ENCODE assay signal across 2 cellular contexts in the genomic region with DNA sequence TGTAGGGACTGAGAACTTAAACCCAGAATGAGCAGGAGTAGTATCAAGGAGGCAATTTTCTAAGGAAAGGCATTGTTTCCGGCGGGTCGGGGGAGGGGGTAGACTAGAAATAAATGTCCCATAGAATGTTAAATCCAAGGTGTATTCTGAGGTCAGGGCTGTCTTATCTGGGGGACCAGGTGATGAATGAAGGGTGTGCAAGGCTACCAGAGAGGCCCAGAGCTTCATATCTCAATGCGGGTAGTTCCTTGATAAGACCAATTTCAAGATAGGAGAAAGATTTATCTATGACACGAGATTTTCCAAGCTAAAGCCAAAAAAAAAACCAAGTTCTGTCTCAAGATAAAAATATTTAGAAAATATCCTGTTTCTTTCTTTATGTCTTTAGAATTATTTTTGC.
TF ChIP-seq lines count a peak whose summit lies in the region.

No MANE protein-coding gene starts in this region.

TF ChIP-seq in IMR-90, 13 proteins besides CTCF, POLR2A, EP300 and RAD21:
- TF ChIP-seq FOS (IDR thresholded peaks at IDR 0.05; ENCODE audit: low read depth, low read length) (no peak), MAZ (IDR thresholded peaks at IDR 0.05; ENCODE audit: borderline replicate concordance, low read depth, low read length) (no peak), NFE2L2 (IDR thresholded peaks at IDR 0.05; ENCODE audit: low read depth, low read length) (no peak), MXI1 (IDR thresholded peaks at IDR 0.05; ENCODE audit: borderline replicate concordance, low read depth, low read length) (no peak), MAFK (IDR thresholded peaks at IDR 0.05; ENCODE audit: low read depth, low read length) (no peak), SMC3 (IDR thresholded peaks at IDR 0.05; ENCODE audit: low read depth, low read length) (no peak), CEBPB (IDR thresholded peaks at IDR 0.05; ENCODE audit: low read depth, low read length) (no peak), RFX5 (IDR thresholded peaks at IDR 0.05; ENCODE audit: low read depth, low read length) (no peak), RCOR1 (IDR thresholded peaks at IDR 0.05; ENCODE audit: insufficient replicate concordance, low read length) (no peak)
- TF ChIP-seq, protein P1, sequence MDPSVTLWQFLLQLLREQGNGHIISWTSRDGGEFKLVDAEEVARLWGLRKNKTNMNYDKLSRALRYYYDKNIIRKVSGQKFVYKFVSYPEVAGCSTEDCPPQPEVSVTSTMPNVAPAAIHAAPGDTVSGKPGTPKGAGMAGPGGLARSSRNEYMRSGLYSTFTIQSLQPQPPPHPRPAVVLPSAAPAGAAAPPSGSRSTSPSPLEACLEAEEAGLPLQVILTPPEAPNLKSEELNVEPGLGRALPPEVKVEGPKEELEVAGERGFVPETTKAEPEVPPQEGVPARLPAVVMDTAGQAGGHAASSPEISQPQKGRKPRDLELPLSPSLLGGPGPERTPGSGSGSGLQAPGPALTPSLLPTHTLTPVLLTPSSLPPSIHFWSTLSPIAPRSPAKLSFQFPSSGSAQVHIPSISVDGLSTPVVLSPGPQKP (IDR thresholded peaks at IDR 0.05; ENCODE audit: borderline replicate concordance, low read depth, low read length), result no peak
- TF ChIP-seq, protein P2, sequence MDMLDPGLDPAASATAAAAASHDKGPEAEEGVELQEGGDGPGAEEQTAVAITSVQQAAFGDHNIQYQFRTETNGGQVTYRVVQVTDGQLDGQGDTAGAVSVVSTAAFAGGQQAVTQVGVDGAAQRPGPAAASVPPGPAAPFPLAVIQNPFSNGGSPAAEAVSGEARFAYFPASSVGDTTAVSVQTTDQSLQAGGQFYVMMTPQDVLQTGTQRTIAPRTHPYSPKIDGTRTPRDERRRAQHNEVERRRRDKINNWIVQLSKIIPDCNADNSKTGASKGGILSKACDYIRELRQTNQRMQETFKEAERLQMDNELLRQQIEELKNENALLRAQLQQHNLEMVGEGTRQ (IDR thresholded peaks at IDR 0.05; ENCODE audit: low read depth, low read length), result no peak

TF ChIP-seq in K562, 482 proteins besides CTCF, POLR2A, EP300 and RAD21 (continues in another document):
- TF ChIP-seq, protein P3, sequence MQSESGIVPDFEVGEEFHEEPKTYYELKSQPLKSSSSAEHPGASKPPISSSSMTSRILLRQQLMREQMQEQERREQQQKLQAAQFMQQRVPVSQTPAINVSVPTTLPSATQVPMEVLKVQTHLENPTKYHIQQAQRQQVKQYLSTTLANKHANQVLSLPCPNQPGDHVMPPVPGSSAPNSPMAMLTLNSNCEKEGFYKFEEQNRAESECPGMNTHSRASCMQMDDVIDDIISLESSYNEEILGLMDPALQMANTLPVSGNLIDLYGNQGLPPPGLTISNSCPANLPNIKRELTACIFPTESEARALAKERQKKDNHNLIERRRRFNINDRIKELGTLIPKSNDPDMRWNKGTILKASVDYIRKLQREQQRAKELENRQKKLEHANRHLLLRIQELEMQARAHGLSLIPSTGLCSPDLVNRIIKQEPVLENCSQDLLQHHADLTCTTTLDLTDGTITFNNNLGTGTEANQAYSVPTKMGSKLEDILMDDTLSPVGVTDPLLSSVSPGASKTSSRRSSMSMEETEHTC (IDR thresholded peaks at IDR 0.05), result peak; percentile 12; the same call in 1 of the 2 replicates
- peak; percentile 17; the same call in 1 of the 2 replicates for TF ChIP-seq STAT5A (IDR thresholded peaks at IDR 0.05; ENCODE audit: borderline replicate concordance, low read length)
- TF ChIP-seq TBL1XR1 (IDR thresholded peaks at IDR 0.05; ENCODE audit: low read length in 2 of 2), result 0 out of 4 replicates have a peak, but pooled peaks of 1 of the 2 experiments have one; percentile 13
- TF ChIP-seq, protein P4, sequence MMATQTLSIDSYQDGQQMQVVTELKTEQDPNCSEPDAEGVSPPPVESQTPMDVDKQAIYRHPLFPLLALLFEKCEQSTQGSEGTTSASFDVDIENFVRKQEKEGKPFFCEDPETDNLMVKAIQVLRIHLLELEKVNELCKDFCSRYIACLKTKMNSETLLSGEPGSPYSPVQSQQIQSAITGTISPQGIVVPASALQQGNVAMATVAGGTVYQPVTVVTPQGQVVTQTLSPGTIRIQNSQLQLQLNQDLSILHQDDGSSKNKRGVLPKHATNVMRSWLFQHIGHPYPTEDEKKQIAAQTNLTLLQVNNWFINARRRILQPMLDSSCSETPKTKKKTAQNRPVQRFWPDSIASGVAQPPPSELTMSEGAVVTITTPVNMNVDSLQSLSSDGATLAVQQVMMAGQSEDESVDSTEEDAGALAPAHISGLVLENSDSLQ (IDR thresholded peaks at IDR 0.05), result peak; percentile 22; the same call in 1 of the 2 replicates
- peak; percentile 23; the same call in 1 of the 2 replicates for TF ChIP-seq MTA1 (IDR thresholded peaks at IDR 0.05; ENCODE audit: borderline replicate concordance)
- peak; percentile 61 for TF ChIP-seq DPF2 (IDR thresholded peaks at IDR 0.05)
- TF ChIP-seq SIN3B (IDR thresholded peaks at IDR 0.05; ENCODE audit: low read depth), result no peak
- peak in 1 of 2 experiments; percentile 15; a peak in 1 of 4 replicates for TF ChIP-seq MAZ (CRISPR knock-in tag; conservative IDR thresholded peaks at IDR 0.05 in 1 of 2, IDR thresholded peaks at IDR 0.05 in 1 of 2)
- TF ChIP-seq MAFF (IDR thresholded peaks at IDR 0.05; ENCODE audit: low read length), result no peak
- 0 out of 2 replicates have a peak, but pooled peaks have one; percentile 40 for TF ChIP-seq LEF1 (IDR thresholded peaks at IDR 0.05)
- TF ChIP-seq TAL1 (IDR thresholded peaks at IDR 0.05), result peak; percentile 85
- peak; percentile 55; the same call in 1 of the 2 replicates for TF ChIP-seq HDAC2 (IDR thresholded peaks at IDR 0.05)
- TF ChIP-seq FUS (optimal IDR thresholded peaks at IDR 0.05; ENCODE audit: low read depth, low read length), result no peak
- TF ChIP-seq, protein P5, sequence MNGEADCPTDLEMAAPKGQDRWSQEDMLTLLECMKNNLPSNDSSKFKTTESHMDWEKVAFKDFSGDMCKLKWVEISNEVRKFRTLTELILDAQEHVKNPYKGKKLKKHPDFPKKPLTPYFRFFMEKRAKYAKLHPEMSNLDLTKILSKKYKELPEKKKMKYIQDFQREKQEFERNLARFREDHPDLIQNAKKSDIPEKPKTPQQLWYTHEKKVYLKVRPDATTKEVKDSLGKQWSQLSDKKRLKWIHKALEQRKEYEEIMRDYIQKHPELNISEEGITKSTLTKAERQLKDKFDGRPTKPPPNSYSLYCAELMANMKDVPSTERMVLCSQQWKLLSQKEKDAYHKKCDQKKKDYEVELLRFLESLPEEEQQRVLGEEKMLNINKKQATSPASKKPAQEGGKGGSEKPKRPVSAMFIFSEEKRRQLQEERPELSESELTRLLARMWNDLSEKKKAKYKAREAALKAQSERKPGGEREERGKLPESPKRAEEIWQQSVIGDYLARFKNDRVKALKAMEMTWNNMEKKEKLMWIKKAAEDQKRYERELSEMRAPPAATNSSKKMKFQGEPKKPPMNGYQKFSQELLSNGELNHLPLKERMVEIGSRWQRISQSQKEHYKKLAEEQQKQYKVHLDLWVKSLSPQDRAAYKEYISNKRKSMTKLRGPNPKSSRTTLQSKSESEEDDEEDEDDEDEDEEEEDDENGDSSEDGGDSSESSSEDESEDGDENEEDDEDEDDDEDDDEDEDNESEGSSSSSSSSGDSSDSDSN (IDR thresholded peaks at IDR 0.05; ENCODE audit: borderline replicate concordance in 1 of 2, low read depth in 2 of 2, low read length in 2 of 2), result no peak
- no peak for TF ChIP-seq HNRNPUL1 (IDR thresholded peaks at IDR 0.05; ENCODE audit: low read length)
- 0 out of 2 replicates have a peak, but pooled peaks have one; percentile 23 for TF ChIP-seq SMARCC2 (IDR thresholded peaks at IDR 0.05; ENCODE audit: low read depth)
- peak; percentile 81 for TF ChIP-seq TEAD4 (IDR thresholded peaks at IDR 0.05; ENCODE audit: low read length)
- TF ChIP-seq TEAD4 (CRISPR knock-in tag; IDR thresholded peaks at IDR 0.05; ENCODE audit: borderline replicate concordance), result no peak
- TF ChIP-seq CCNT2 (IDR thresholded peaks at IDR 0.05; ENCODE audit: borderline replicate concordance, extremely low read depth, insufficient read length, low read depth, low read length), result peak; percentile 80
- TF ChIP-seq PML (IDR thresholded peaks at IDR 0.05; ENCODE audit: low read length), result peak; percentile 53; the same call in 1 of the 2 replicates
- TF ChIP-seq FOXA3 (CRISPR knock-in tag; conservative IDR thresholded peaks at IDR 0.05 in 1 of 2, IDR thresholded peaks at IDR 0.05 in 1 of 2), result no peak
- no peak for TF ChIP-seq ZNF589 (CRISPR knock-in tag; IDR thresholded peaks at IDR 0.05; ENCODE audit: low read depth)
- TF ChIP-seq, protein P6, sequence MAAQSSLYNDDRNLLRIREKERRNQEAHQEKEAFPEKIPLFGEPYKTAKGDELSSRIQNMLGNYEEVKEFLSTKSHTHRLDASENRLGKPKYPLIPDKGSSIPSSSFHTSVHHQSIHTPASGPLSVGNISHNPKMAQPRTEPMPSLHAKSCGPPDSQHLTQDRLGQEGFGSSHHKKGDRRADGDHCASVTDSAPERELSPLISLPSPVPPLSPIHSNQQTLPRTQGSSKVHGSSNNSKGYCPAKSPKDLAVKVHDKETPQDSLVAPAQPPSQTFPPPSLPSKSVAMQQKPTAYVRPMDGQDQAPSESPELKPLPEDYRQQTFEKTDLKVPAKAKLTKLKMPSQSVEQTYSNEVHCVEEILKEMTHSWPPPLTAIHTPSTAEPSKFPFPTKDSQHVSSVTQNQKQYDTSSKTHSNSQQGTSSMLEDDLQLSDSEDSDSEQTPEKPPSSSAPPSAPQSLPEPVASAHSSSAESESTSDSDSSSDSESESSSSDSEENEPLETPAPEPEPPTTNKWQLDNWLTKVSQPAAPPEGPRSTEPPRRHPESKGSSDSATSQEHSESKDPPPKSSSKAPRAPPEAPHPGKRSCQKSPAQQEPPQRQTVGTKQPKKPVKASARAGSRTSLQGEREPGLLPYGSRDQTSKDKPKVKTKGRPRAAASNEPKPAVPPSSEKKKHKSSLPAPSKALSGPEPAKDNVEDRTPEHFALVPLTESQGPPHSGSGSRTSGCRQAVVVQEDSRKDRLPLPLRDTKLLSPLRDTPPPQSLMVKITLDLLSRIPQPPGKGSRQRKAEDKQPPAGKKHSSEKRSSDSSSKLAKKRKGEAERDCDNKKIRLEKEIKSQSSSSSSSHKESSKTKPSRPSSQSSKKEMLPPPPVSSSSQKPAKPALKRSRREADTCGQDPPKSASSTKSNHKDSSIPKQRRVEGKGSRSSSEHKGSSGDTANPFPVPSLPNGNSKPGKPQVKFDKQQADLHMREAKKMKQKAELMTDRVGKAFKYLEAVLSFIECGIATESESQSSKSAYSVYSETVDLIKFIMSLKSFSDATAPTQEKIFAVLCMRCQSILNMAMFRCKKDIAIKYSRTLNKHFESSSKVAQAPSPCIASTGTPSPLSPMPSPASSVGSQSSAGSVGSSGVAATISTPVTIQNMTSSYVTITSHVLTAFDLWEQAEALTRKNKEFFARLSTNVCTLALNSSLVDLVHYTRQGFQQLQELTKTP (IDR thresholded peaks at IDR 0.05; ENCODE audit: low read depth in 1 of 2, partially characterized antibody in 2 of 2), result no peak
- TF ChIP-seq SOX6 (IDR thresholded peaks at IDR 0.05), result peak; percentile 78
- TF ChIP-seq FOXM1 (IDR thresholded peaks at IDR 0.05; ENCODE audit: low read depth), result peak; percentile 56
- TF ChIP-seq FOXM1 (CRISPR knock-in tag; IDR thresholded peaks at IDR 0.05; ENCODE audit: low read depth), result no peak
- TF ChIP-seq ZNF561 (CRISPR knock-in tag; conservative IDR thresholded peaks at IDR 0.05), result no peak
- peak; percentile 86 for TF ChIP-seq ARID1B (IDR thresholded peaks at IDR 0.05)
- TF ChIP-seq RCOR1 (IDR thresholded peaks at IDR 0.05; ENCODE audit: borderline replicate concordance in 1 of 2, low read depth in 2 of 2, low read length in 2 of 2), result peak in 1 of 2 experiments; percentile 89; a peak in 2 of 4 replicates
- TF ChIP-seq, protein P7, sequence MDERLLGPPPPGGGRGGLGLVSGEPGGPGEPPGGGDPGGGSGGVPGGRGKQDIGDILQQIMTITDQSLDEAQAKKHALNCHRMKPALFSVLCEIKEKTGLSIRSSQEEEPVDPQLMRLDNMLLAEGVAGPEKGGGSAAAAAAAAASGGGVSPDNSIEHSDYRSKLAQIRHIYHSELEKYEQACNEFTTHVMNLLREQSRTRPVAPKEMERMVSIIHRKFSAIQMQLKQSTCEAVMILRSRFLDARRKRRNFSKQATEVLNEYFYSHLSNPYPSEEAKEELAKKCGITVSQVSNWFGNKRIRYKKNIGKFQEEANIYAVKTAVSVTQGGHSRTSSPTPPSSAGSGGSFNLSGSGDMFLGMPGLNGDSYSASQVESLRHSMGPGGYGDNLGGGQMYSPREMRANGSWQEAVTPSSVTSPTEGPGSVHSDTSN (CRISPR knock-in tag; IDR thresholded peaks at IDR 0.05; ENCODE audit: low read depth), result no peak
- TF ChIP-seq, protein P7 (tag; conservative IDR thresholded peaks at IDR 0.05; ENCODE audit: low read depth), result peak; percentile 45
- no peak for TF ChIP-seq RBM17 (IDR thresholded peaks at IDR 0.05; ENCODE audit: borderline replicate concordance, low read depth, low read length)
- TF ChIP-seq CXXC5 (CRISPR knock-in tag; IDR thresholded peaks at IDR 0.05), result peak; percentile 75
- no peak for TF ChIP-seq XRCC3 (IDR thresholded peaks at IDR 0.05)
- TF ChIP-seq NR1H2 (CRISPR knock-in tag; IDR thresholded peaks at IDR 0.05), result no peak
- peak; percentile 66; the same call in 1 of the 2 replicates for TF ChIP-seq ZEB2 (IDR thresholded peaks at IDR 0.05)
- TF ChIP-seq, protein P8, sequence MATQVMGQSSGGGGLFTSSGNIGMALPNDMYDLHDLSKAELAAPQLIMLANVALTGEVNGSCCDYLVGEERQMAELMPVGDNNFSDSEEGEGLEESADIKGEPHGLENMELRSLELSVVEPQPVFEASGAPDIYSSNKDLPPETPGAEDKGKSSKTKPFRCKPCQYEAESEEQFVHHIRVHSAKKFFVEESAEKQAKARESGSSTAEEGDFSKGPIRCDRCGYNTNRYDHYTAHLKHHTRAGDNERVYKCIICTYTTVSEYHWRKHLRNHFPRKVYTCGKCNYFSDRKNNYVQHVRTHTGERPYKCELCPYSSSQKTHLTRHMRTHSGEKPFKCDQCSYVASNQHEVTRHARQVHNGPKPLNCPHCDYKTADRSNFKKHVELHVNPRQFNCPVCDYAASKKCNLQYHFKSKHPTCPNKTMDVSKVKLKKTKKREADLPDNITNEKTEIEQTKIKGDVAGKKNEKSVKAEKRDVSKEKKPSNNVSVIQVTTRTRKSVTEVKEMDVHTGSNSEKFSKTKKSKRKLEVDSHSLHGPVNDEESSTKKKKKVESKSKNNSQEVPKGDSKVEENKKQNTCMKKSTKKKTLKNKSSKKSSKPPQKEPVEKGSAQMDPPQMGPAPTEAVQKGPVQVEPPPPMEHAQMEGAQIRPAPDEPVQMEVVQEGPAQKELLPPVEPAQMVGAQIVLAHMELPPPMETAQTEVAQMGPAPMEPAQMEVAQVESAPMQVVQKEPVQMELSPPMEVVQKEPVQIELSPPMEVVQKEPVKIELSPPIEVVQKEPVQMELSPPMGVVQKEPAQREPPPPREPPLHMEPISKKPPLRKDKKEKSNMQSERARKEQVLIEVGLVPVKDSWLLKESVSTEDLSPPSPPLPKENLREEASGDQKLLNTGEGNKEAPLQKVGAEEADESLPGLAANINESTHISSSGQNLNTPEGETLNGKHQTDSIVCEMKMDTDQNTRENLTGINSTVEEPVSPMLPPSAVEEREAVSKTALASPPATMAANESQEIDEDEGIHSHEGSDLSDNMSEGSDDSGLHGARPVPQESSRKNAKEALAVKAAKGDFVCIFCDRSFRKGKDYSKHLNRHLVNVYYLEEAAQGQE (CRISPR knock-in tag; IDR thresholded peaks at IDR 0.05; ENCODE audit: low read depth), result no peak
